27 cellular contexts compared by ENCODE assay signal in the genomic region with DNA sequence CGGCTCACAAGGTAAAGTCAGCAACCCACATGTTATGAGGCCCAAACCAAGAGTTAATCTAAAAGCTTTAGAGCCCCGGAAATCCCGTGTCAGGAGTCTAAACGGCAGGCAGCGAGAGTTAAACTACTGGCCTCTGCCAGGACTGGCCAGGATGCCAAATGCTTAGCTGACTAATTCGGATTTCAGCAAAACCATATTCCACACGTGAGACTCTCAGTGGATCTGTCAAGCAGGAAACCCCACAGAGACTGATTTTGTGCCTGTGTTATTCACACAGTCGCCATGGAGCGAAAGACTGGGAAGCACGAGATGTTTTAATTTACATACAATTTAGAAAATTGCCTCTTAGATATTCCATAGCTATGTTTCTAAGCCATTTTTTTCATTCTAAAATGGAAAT.
"Had no signal": no experiment of that assay in that cellular context is flagged by ENCODE, and none has a peak within 500 bp of the region (broad histone marks: within the 10 kb centered on the region; RNA-seq: fewer than 3 reads in every experiment).

No MANE protein-coding gene starts in this region.

- H3K4me1 Mint-ChIP-seq: IgD-negative memory B cell had no signal

- H3K27me3 Mint-ChIP-seq: IgD-negative memory B cell had no signal

- H3K27ac ChIP-seq: HL-60, KMS-11, SJCRH30 had no signal

- H3K27ac Mint-ChIP-seq: IgD-negative memory B cell had no signal

- H3K4me3 ChIP-seq: K562, SJCRH30 had no signal

- H3K27me3 ChIP-seq: SJCRH30 had no signal

- DNase-seq: Kasumi-1; MV-4-11; NCI-H1092; NCI-H1105 treated with DMSO at 0.1 percent for 48 hours; NCI-H1417 treated with DMSO at 0.1 percent for 48 hours; NCI-H146; NCI-H1694 treated with DMSO at 0.1 percent for 48 hours; NCI-H1930; NCI-H2081 treated with DMSO at 0.1 percent for 48 hours; NCI-H2171; NCI-H226; NCI-H446; NCI-H510A; NCI-H524 treated with DMSO at 0.1 percent for 48 hours; NCI-H69; NCI-H774; NK-92 treated with Interleukin-12 subunit alpha and Interleukin-12 subunit beta, amount 100 ng/mL, for 24 hours; PC-3; SHP77 treated with DMSO at 0.1 percent for 48 hours; SJCRH30 had no signal

- ATAC-seq: K562, Panc1, PC-3, Right ventricle myocardium inferior, SK-N-SH treated with all-trans-retinoic acid at 6 μM for 48 hours had no signal

- H3K4me3 Mint-ChIP-seq: IgD-negative memory B cell had no signal

- H3K4me1 ChIP-seq: SJCRH30 had no signal

- H3K36me3 ChIP-seq: SJCRH30 had no signal
